Comparison of ENCODE assay signal across 8 cellular contexts in genomic region chr6:73969982-73970960, GRCh38.
DNase-seq lines count a peak whose midpoint lies in the region; ATAC-seq, FAIRE-seq and TF ChIP-seq lines count a peak whose summit lies in the region.

No MANE protein-coding gene starts in this region.

- FAIRE-seq in pancreas (lab: Jason Lieb, UNC) = no peak

- no peaks in the 10 kb centered on the region for H3K36me3 ChIP-seq in pancreas

- peak; percentile 47 for ATAC-seq in HG02938 (IDR thresholded peaks at IDR 0.05; ENCODE audit: unreplicated experiment)
- peak in 3 of 4 donors; percentile 54 to 73 (median 58) for ATAC-seq in pancreas
- no peak for ATAC-seq in GM21526 (IDR thresholded peaks at IDR 0.05; ENCODE audit: low FRiP score, unreplicated experiment)

- TF ChIP-seq CTCF in fibroblast of mammary gland (conservative IDR thresholded peaks at IDR 0.05; ENCODE audit: control insufficient read depth, insufficient read depth, low read depth, low read length) = peak; percentile 69
- peak in 2 of 4 donors; percentile 31 to 34 for TF ChIP-seq CTCF in pancreas (IDR thresholded peaks at IDR 0.05)

- H3K27me3 ChIP-seq in pancreas = peaks cover 0 to 4% (median 0%) of the 10 kb centered on the region in 4 donors

- H3K27ac ChIP-seq in pancreas = no peak overlapping the region

- H3K4me3 ChIP-seq in fibroblast of mammary gland (ENCODE audit: control insufficient read depth, low read depth, low read length) = no peak overlapping the region
- no peak overlapping the region for H3K4me3 ChIP-seq in pancreas

- no peaks in the 10 kb centered on the region for H3K9me3 ChIP-seq in pancreas

- DNase-seq in DMS114 treated with DMSO at 0.1 percent for 48 hours (lab: John Stamatoyannopoulos, UW; ENCODE audit: unreplicated experiment) (peak; percentile 5), RKO (ENCODE audit: low spot score) (peak; percentile 82), fibroblast of mammary gland (ENCODE audit: low read depth) (peak; percentile 66), pancreas (peak in 1 of 6 donors; percentile 12), DMS79 (lab: John Stamatoyannopoulos, UW) (no peak), activated gamma-delta T cell treated with Interleukin-2 at 50 U/mL for 16 hours (no peak)

- intact Hi-C loops in pancreas (cut with DNase I) = no loop called here

- WGBS in pancreas, 2 donors = 41% methylated on average over 7 of the region's 7 CpGs

- no peaks in the 10 kb centered on the region for H3K4me1 ChIP-seq in pancreas

Comparison
In these comparisons a context has a peak if more than half of its experiments do, and no peak if none do; other contexts are left out.
1. DNase-seq: peak in DMS114 treated with DMSO at 0.1 percent for 48 hours (single experiment), RKO (single experiment) and fibroblast of mammary gland (single experiment); none in DMS79 (single experiment) and activated gamma-delta T cell treated with Interleukin-2 at 50 U/mL for 16 hours (single experiment).